ENCODE assay signal across 10 cellular contexts in genomic region chr9:6686396-6686795, GRCh38. TPM values are rescaled to one million over a fixed set of nuclear protein-coding genes. Genes with fewer than 3 reads are reported as not detected.
A peak's percentile ranks its signal among the peaks of the same experiment; 100 is the strongest.
DNase-seq lines count a peak whose midpoint lies in the region; ATAC-seq and TF ChIP-seq lines count a peak whose summit lies in the region.
"Had no signal": no experiment of that assay in that cellular context is flagged by ENCODE, and none has a peak within 500 bp of the region (broad histone marks: within the 10 kb centered on the region; RNA-seq: fewer than 3 reads in every experiment).

No MANE protein-coding gene starts in this region.

- intact Hi-C loops in dorsolateral prefrontal cortex (cut with DNase I) (loop anchor here in 1 of 2 donors (10.0 kb wide), 1 partner anchor 272 kb away; the partner anchor contains the start of gene UHRF2), sciatic nerve (cut with DNase I) (no loop called here)

- H3K27ac ChIP-seq in dorsolateral prefrontal cortex, result peak overlapping the region in 9 of 59 donors; percentile 1 to 45 (median 17)

- no peaks in the 10 kb centered on the region for H3K27me3 ChIP-seq in dorsolateral prefrontal cortex

- peak in 49 of 56 donors; percentile 11 to 67 (median 44) for TF ChIP-seq CTCF in dorsolateral prefrontal cortex (IDR thresholded peaks at IDR 0.05 in 54 of 56, conservative IDR thresholded peaks at IDR 0.05 in 2 of 56; ENCODE audit: low read depth in 1 of 56, partially characterized antibody in 56 of 56)

- no peak overlapping the region for H3K4me3 ChIP-seq in dorsolateral prefrontal cortex

- peak; percentile 29 for DNase-seq in DMS 273 (lab: John Stamatoyannopoulos, UW; ENCODE audit: unreplicated experiment)
- no peak for DNase-seq in DMS 273 treated with DMSO at 0.1 percent for 48 hours (lab: John Stamatoyannopoulos, UW)
- DNase-seq in NAMALWA (ENCODE audit: low spot score), result peak; percentile 50
- DNase-seq in dorsolateral prefrontal cortex, result no peak
- peak; percentile 12 for DNase-seq in sciatic nerve (ENCODE audit: low spot score)
- DNase-seq in activated naive CD4-positive, alpha-beta T cell treated with anti-CD3 and anti-CD28 coated beads, Interleukin-2, amount 50 U/mL, for 16 hours, result no peak
- no peak for DNase-seq in activated CD4-positive, alpha-beta T cell treated with anti-CD3 and anti-CD28 coated beads, Interleukin-2, amount 50 U/mL, for 4 hours
- DNase-seq: 8988T; stimulated activated CD4-positive, alpha-beta T cell treated with anti-CD3 and anti-CD28 coated beads, Interleukin-4, amount 100 ng/mL, for 4 hours had no signal

- ATAC-seq in sciatic nerve (no peak), HG03139 (IDR thresholded peaks at IDR 0.05; ENCODE audit: unreplicated experiment) (no peak)

RNA-seq across cellular contexts. Expression of gene GLDC, which starts 40.9 kb away (rescaled TPM):
- total RNA-seq in dorsolateral prefrontal cortex, result 10 to 100 TPM in 119 of 120 experiments, 1 to 10 TPM in 1; 9.4 to 32.8 (median 20.0) TPM
- 35.6 TPM for total RNA-seq in sciatic nerve

Comparison
In these comparisons a context has a peak if more than half of its experiments do, and no peak if none do; other contexts are left out.
1. DNase-seq: peak in DMS 273 (single experiment), NAMALWA (single experiment) and sciatic nerve (single experiment); none in DMS 273 treated with DMSO at 0.1 percent for 48 hours (single experiment), dorsolateral prefrontal cortex (0 of 10), activated naive CD4-positive, alpha-beta T cell treated with anti-CD3 and anti-CD28 coated beads, Interleukin-2, amount 50 U/mL, for 16 hours (single experiment) and activated CD4-positive, alpha-beta T cell treated with anti-CD3 and anti-CD28 coated beads, Interleukin-2, amount 50 U/mL, for 4 hours (0 of 2).